15 cellular contexts compared by ENCODE assay signal in the genomic region with DNA sequence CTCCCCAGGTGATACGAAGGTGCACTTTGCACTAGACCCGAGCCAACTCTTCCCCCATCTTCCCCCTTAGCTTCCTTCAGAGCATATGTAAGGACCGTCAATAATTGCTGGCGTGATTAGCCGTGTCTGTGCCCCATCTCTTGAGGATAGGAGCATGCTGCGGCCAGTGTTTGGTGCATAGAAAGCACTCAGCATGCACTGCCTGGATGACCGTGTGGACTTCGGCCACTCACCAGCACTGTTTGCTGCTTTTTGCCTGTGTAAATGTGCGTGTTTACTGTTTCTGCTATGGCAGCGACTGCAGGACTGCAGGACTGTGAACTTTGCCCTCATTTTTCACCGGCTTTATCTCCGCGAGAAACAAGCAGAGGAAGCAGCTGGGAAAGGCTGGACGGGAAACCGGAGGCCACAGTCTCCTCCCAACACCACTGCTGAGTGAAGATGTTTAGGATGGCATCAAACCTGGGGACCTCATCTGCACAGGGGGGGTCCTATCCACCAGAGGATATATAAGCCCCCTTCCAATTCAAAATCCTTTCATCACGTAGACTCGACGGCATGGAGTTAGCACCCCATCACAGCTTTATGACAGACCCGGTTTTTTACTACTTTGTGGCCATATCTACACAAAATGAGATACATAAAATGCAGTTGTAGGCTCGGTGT.
DNase-seq lines count a peak whose midpoint lies in the region; ATAC-seq and TF ChIP-seq lines count a peak whose summit lies in the region.
"Had no signal": no experiment of that assay in that cellular context is flagged by ENCODE, and none has a peak within 500 bp of the region (broad histone marks: within the 10 kb centered on the region; RNA-seq: fewer than 3 reads in every experiment).

No MANE protein-coding gene starts in this region.

- peak overlapping the region; percentile 15 to 94 (median 85) for H3K27ac Mint-ChIP-seq in brain
- H3K27ac Mint-ChIP-seq in T-helper 17 cell, result no peak overlapping the region
- H3K27ac Mint-ChIP-seq: HFFc6; naive thymus-derived CD8-positive, alpha-beta T cell; stimulated activated effector memory CD8-positive, alpha-beta T cell treated with anti-CD3 and anti-CD28 coated beads, Interleukin-12 subunit alpha, Interleukin-12 subunit beta, amount 100 ng/mL, for 72 hours had no signal

- TF ChIP-seq CTCF in brain (conservative IDR thresholded peaks at IDR 0.05) (no peak), hepatocyte (IDR thresholded peaks at IDR 0.05; ENCODE audit: poor library complexity) (no peak), parathyroid adenoma (IDR thresholded peaks at IDR 0.05) (no peak)

- no peaks in the 10 kb centered on the region for H3K9me2 ChIP-seq in hepatocyte (replicated peaks; ENCODE audit: insufficient read depth)
- H3K9me2 ChIP-seq: SK-N-SH had no signal

- H3K9me3 Mint-ChIP-seq in brain, result peaks cover 0 to 20% (median 6%) of the 10 kb centered on the region in 5 experiments

- H3K4me2 ChIP-seq in hepatocyte (peak overlapping the region; percentile 97), parathyroid adenoma (ENCODE audit: low read length) (no peak overlapping the region)
- H3K4me2 ChIP-seq: SK-N-SH had no signal

- H3K27ac ChIP-seq in hepatocyte (peak overlapping the region; percentile 93), parathyroid adenoma (no peak overlapping the region)

- H3K27me3 Mint-ChIP-seq in brain, result no peaks in the 10 kb centered on the region
- peaks cover 66% of the 10 kb centered on the region for H3K27me3 Mint-ChIP-seq in T-helper 17 cell

- H3K4me3 Mint-ChIP-seq in brain (peak overlapping the region in 3 of 5 experiments; percentile 18 to 59 (median 48)), T-helper 17 cell (no peak overlapping the region)
- H3K4me3 Mint-ChIP-seq: HFFc6; naive thymus-derived CD8-positive, alpha-beta T cell; stimulated activated effector memory CD8-positive, alpha-beta T cell treated with anti-CD3 and anti-CD28 coated beads, Interleukin-12 subunit alpha, Interleukin-12 subunit beta, amount 100 ng/mL, for 72 hours had no signal

- 31% methylated on average over 20 of the region's 20 CpGs for WGBS in hepatocyte (ENCODE audit: low lambda C conversion rate, missing lambda C conversion rate)

- H3K79me2 ChIP-seq in hepatocyte, result no peaks in the 10 kb centered on the region
- no peaks in the 10 kb centered on the region for H3K79me2 ChIP-seq in parathyroid adenoma

- H3K27me3 ChIP-seq in hepatocyte (no peaks in the 10 kb centered on the region), parathyroid adenoma (ENCODE audit: control insufficient read depth, insufficient read depth, low read length) (no peaks in the 10 kb centered on the region)

- H4K20me1 ChIP-seq in hepatocyte (ENCODE audit: insufficient read depth, poor library complexity, severe bottlenecking), result no peaks in the 10 kb centered on the region

- DNase-seq in DMS53 (lab: John Stamatoyannopoulos, UW) (peak; percentile 90), hepatocyte (ENCODE audit: low spot score) (peak; percentile 86), NCI-H2029 (lab: John Stamatoyannopoulos, UW) (no peak), T-helper 17 cell (no peak)
- no peak for DNase-seq in stimulated activated CD4-positive, alpha-beta T cell treated with anti-CD3 and anti-CD28 coated beads, Interleukin-2, amount 100 ng/mL, for 48 hours
- DNase-seq: activated CD4-positive, alpha-beta T cell treated with anti-CD3 and anti-CD28 coated beads for 1 hour; HFFc6; naive thymus-derived CD8-positive, alpha-beta T cell; NCI-H187; SK-N-SH had no signal

- no peak overlapping the region for H3K4me3 ChIP-seq in hepatocyte
- no peak overlapping the region for H3K4me3 ChIP-seq in parathyroid adenoma (ENCODE audit: low read depth, low read length)
- H3K4me3 ChIP-seq: GM12878 had no signal

- H3K4me1 Mint-ChIP-seq in brain (peaks cover 64% of the 10 kb centered on the region), T-helper 17 cell (no peaks in the 10 kb centered on the region)
- H3K4me1 Mint-ChIP-seq: stimulated activated effector memory CD8-positive, alpha-beta T cell treated with anti-CD3 and anti-CD28 coated beads, Interleukin-12 subunit alpha, Interleukin-12 subunit beta, amount 100 ng/mL, for 72 hours had no signal

- no peaks in the 10 kb centered on the region for H3K9me3 ChIP-seq in hepatocyte (ENCODE audit: low read depth)
- H3K9me3 ChIP-seq in parathyroid adenoma (ENCODE audit: control insufficient read depth, low read length), result no peaks in the 10 kb centered on the region
- no peaks in the 10 kb centered on the region for H3K9me3 ChIP-seq in T-helper 17 cell (ENCODE audit: control insufficient read depth, low read length, poor library complexity, severe bottlenecking)
- H3K9me3 ChIP-seq: SK-N-SH had no signal

- H2AFZ ChIP-seq in hepatocyte (no peak overlapping the region), parathyroid adenoma (peak overlapping the region; percentile 38)

- H3K36me3 Mint-ChIP-seq in brain, result no peaks in the 10 kb centered on the region
- no peaks in the 10 kb centered on the region for H3K36me3 Mint-ChIP-seq in T-helper 17 cell (ENCODE audit: low read depth)
- H3K36me3 Mint-ChIP-seq: stimulated activated effector memory CD8-positive, alpha-beta T cell treated with anti-CD3 and anti-CD28 coated beads, Interleukin-12 subunit alpha, Interleukin-12 subunit beta, amount 100 ng/mL, for 72 hours had no signal

- H3K4me1 ChIP-seq in hepatocyte (ENCODE audit: insufficient read depth) (peaks cover 39% of the 10 kb centered on the region), parathyroid adenoma (peaks cover 3% of the 10 kb centered on the region)

- ATAC-seq in HG03520 (IDR thresholded peaks at IDR 0.05; ENCODE audit: unreplicated experiment) (no peak), T-helper 17 cell (no peak)
- ATAC-seq: GM12878; naive thymus-derived CD8-positive, alpha-beta T cell; stimulated activated effector memory CD8-positive, alpha-beta T cell treated with anti-CD3 and anti-CD28 coated beads, Interleukin-12 subunit alpha, Interleukin-12 subunit beta, amount 100 ng/mL, for 72 hours had no signal

- no peaks in the 10 kb centered on the region for H3K36me3 ChIP-seq in hepatocyte (replicated peaks; ENCODE audit: insufficient read depth, low read depth)
- H3K36me3 ChIP-seq in parathyroid adenoma (ENCODE audit: control insufficient read depth, insufficient read depth, low read length), result no peaks in the 10 kb centered on the region

- no peak overlapping the region for H3K9ac ChIP-seq in parathyroid adenoma
- H3K9ac ChIP-seq: SK-N-SH had no signal

Comparison
In these comparisons a context has a peak if more than half of its experiments do, and no peak if none do; other contexts are left out.
1. DNase-seq: peak in DMS53 (single experiment) and hepatocyte (single experiment); none in NCI-H2029 (single experiment), T-helper 17 cell (0 of 3) and stimulated activated CD4-positive, alpha-beta T cell treated with anti-CD3 and anti-CD28 coated beads, Interleukin-2, amount 100 ng/mL, for 48 hours (0 of 2).